Comparison of ENCODE assay signal across 28 cellular contexts in genomic region chr6:11890849-11891248, GRCh38.
DNase-seq lines count a peak whose midpoint lies in the region; ATAC-seq, FAIRE-seq and TF ChIP-seq lines count a peak whose summit lies in the region.
"Had no signal": no experiment of that assay in that cellular context is flagged by ENCODE, and none has a peak within 500 bp of the region (broad histone marks: within the 10 kb centered on the region; RNA-seq: fewer than 3 reads in every experiment).

No MANE protein-coding gene starts in this region.

- TF ChIP-seq RAD21 in IMR-90 (IDR thresholded peaks at IDR 0.05; ENCODE audit: low read length) (no peak), K562 (CRISPR knock-in tag; conservative IDR thresholded peaks at IDR 0.05 in 1 of 2, IDR thresholded peaks at IDR 0.05 in 1 of 2) (no peak)

- H3K9me3 ChIP-seq in IMR-90 (ENCODE audit: control insufficient read depth, insufficient read depth, low read length): no peaks in the 10 kb centered on the region
- no peaks in the 10 kb centered on the region; the same call in 1 of the 2 replicates for H3K9me3 ChIP-seq in K562 (replicated peaks; ENCODE audit: control insufficient read depth, insufficient read depth, low read depth, low read length)
- no peaks in the 10 kb centered on the region for H3K9me3 ChIP-seq in ascending aorta
- H3K9me3 ChIP-seq: BLaER1, SJSA1 had no signal

- no peak overlapping the region for H4K8ac ChIP-seq in IMR-90 (ENCODE audit: low read depth in 2 of 2, low read length in 2 of 2)

- H3K27me3 Mint-ChIP-seq in type B pancreatic cell: no peaks in the 10 kb centered on the region

- no peak overlapping the region for H3K23ac ChIP-seq in IMR-90 (ENCODE audit: low read depth, low read length)

- CTCF ChIA-PET in IMR-90 (lab: Yijun Ruan, JAX): interaction anchor here (0.6 kb wide), 1 partner anchor 296 kb away, joined by 3 read pairs; no protein-coding TSS in a partner anchor
- CTCF ChIA-PET in K562 (lab: Yijun Ruan, JAX; ENCODE audit: low intra/inter-chr PET ratio): no interaction called here

- H4K20me1 ChIP-seq in IMR-90 (ENCODE audit: insufficient read depth, low read length) (no peaks in the 10 kb centered on the region), K562 (replicated peaks; ENCODE audit: control insufficient read depth, insufficient read depth, low read length) (no peaks in the 10 kb centered on the region)
- H4K20me1 ChIP-seq: BLaER1 had no signal

- H3K56ac ChIP-seq in IMR-90 (ENCODE audit: extremely low read depth, insufficient read depth, low read length): no peak overlapping the region

- no peak overlapping the region for H4K5ac ChIP-seq in IMR-90 (ENCODE audit: low read depth, low read length)

- in situ Hi-C loops in IMR-90 (cut with MboI; ENCODE audit: low sequenced_read_pairs) (no loop called here), K562 (cut with MboI) (no loop called here)

- no peak overlapping the region for H3K4me3 Mint-ChIP-seq in type B pancreatic cell
- H3K4me3 Mint-ChIP-seq: CD4-positive, CD25-positive, alpha-beta regulatory T cell had no signal

- H2BK120ac ChIP-seq in IMR-90 (ENCODE audit: low read depth, low read length): no peak overlapping the region

- dilution Hi-C loops in IMR-90 (cut with HindIII; ENCODE audit: low sequenced_read_pairs, unreplicated experiment): no loop called here

- H3K4me1 Mint-ChIP-seq in type B pancreatic cell (ENCODE audit: unreplicated experiment): no peaks in the 10 kb centered on the region
- H3K4me1 Mint-ChIP-seq: CD4-positive, CD25-positive, alpha-beta regulatory T cell had no signal

- H3K4me3 ChIP-seq in IMR-90 (ENCODE audit: insufficient read depth, low read depth, low read length): no peak overlapping the region
- H3K4me3 ChIP-seq in K562: no peak overlapping the region
- no peak overlapping the region for H3K4me3 ChIP-seq in ascending aorta
- H3K4me3 ChIP-seq: BLaER1, SJSA1 had no signal

- H3K27ac ChIP-seq in IMR-90 (ENCODE audit: insufficient read depth, low read length) (no peak overlapping the region), K562 (ENCODE audit: extremely low read depth, low read depth, low read length) (no peak overlapping the region), ascending aorta (no peak overlapping the region)
- H3K27ac ChIP-seq: BLaER1, HL-60, SJSA1 had no signal

- H3K4me2 ChIP-seq in IMR-90 (ENCODE audit: low read depth, low read length) (no peak overlapping the region), K562 (ENCODE audit: insufficient read depth, low read length) (no peak overlapping the region)
- H3K4me2 ChIP-seq: BLaER1 had no signal

- WGBS in IMR-90 (ENCODE audit: extremely low coverage in 2 of 2, insufficient read length in 1 of 2), 2 experiments: no CpG with 5 or more reads among the region's 1 CpG
- WGBS in K562 (ENCODE audit: insufficient coverage, low coverage, missing lambda C conversion rate): 68% methylated on average over 1 of the region's 1 CpG

- H2BK20ac ChIP-seq in IMR-90 (ENCODE audit: low read depth, low read length): no peak overlapping the region

- no peak overlapping the region for H3K18ac ChIP-seq in IMR-90 (ENCODE audit: low read depth, low read length)

- no peaks in the 10 kb centered on the region for H3K36me3 Mint-ChIP-seq in type B pancreatic cell
- H3K36me3 Mint-ChIP-seq: CD4-positive, CD25-positive, alpha-beta regulatory T cell had no signal

- TF ChIP-seq CTCF in IMR-90 (conservative IDR thresholded peaks at IDR 0.05; ENCODE audit: low read depth, low read length) (no peak), K562 (IDR thresholded peaks at IDR 0.05 in 2 of 3, conservative IDR thresholded peaks at IDR 0.05 in 1 of 3; ENCODE audit: insufficient read depth in 2 of 3, low read depth in 1 of 3, low read length in 3 of 3) (no peak), type B pancreatic cell (conservative IDR thresholded peaks at IDR 0.05) (no peak), ascending aorta (IDR thresholded peaks at IDR 0.05) (no peak)

- no peaks in the 10 kb centered on the region for H3K9me1 ChIP-seq in IMR-90 (ENCODE audit: insufficient read depth, low read length)
- H3K9me1 ChIP-seq in K562 (ENCODE audit: control insufficient read depth, insufficient read depth, low read length): no peaks in the 10 kb centered on the region

- H2BK5ac ChIP-seq in IMR-90 (ENCODE audit: low read depth, low read length, poor library complexity, severe bottlenecking): no peak overlapping the region

- no peak for TF ChIP-seq POLR2A in IMR-90 (IDR thresholded peaks at IDR 0.05; ENCODE audit: low read depth, low read length)
- TF ChIP-seq POLR2A in K562 (conservative IDR thresholded peaks at IDR 0.05): no peak

- no peak overlapping the region for H2BK15ac ChIP-seq in IMR-90 (ENCODE audit: low read depth, low read length)

- intact Hi-C loops in IMR-90 (cut with micrococcal nuclease) (no loop called here), K562 (cut with micrococcal nuclease) (no loop called here), ascending aorta (cut with DNase I) (no loop called here)

- H3K9ac ChIP-seq in IMR-90 (ENCODE audit: low read depth, low read length) (no peak overlapping the region), K562 (ENCODE audit: insufficient read depth in 1 of 2, low read depth in 2 of 2, low read length in 2 of 2) (no peak overlapping the region)
- H3K9ac ChIP-seq: BLaER1 had no signal

- FAIRE-seq in K562 (lab: Jason Lieb, UNC): no peak
- FAIRE-seq: A204.1, GM12891, H1 had no signal

- no peak overlapping the region for H3K14ac ChIP-seq in IMR-90 (replicated peaks; ENCODE audit: low read depth, low read length)

- H3K27me3 ChIP-seq in IMR-90 (ENCODE audit: control insufficient read depth, insufficient read depth, low read length) (no peaks in the 10 kb centered on the region), K562 (ENCODE audit: control insufficient read depth in 2 of 2, insufficient read depth in 2 of 2, low read length in 2 of 2) (no peaks in the 10 kb centered on the region), ascending aorta (no peaks in the 10 kb centered on the region)
- H3K27me3 ChIP-seq: BLaER1, SJSA1 had no signal

- H3K9me3 Mint-ChIP-seq in type B pancreatic cell: no peaks in the 10 kb centered on the region

- peak; percentile 70 for ATAC-seq in IMR-90 (ENCODE audit: low read depth)
- ATAC-seq in K562: 0 out of 3 replicates have a peak, but pooled peaks have one; percentile 22
- ATAC-seq: HCT116, Right ventricle myocardium inferior had no signal

- H2AFZ ChIP-seq in IMR-90 (replicated peaks; ENCODE audit: low read length, poor library complexity): no peak overlapping the region
- peak overlapping the region; percentile 41; the same call in 1 of the 2 replicates for H2AFZ ChIP-seq in K562 (ENCODE audit: low read depth, low read length)

- H3K79me2 ChIP-seq in K562 (ENCODE audit: control insufficient read depth, insufficient read depth, low read length): no peaks in the 10 kb centered on the region

- H3K27ac Mint-ChIP-seq in type B pancreatic cell: no peak overlapping the region
- H3K27ac Mint-ChIP-seq: CD4-positive, CD25-positive, alpha-beta regulatory T cell had no signal

- H2AK5ac ChIP-seq in IMR-90 (ENCODE audit: low read depth, low read length): no peak overlapping the region

- no peak overlapping the region for H4K91ac ChIP-seq in IMR-90 (ENCODE audit: insufficient read depth, low read depth, low read length)

- BruUV-seq in IMR-90 (replicated peaks; lab: Mats Ljungman, UMichigan) (no TSS peak), K562 (replicated peaks; lab: Mats Ljungman, UMichigan) (no TSS peak)

- H3K4ac ChIP-seq in IMR-90 (ENCODE audit: low read depth, low read length): no peak overlapping the region

- no peak overlapping the region for H2AK9ac ChIP-seq in IMR-90 (replicated peaks; ENCODE audit: low read depth, low read length, poor library complexity)

- TF ChIP-seq EP300 in K562 (IDR thresholded peaks at IDR 0.05; ENCODE audit: low read length): no peak

- POLR2A ChIA-PET in IMR-90 (lab: Charles Lee; ENCODE audit: unreplicated experiment) (no interaction called here), K562 (lab: Yijun Ruan, JAX) (interaction anchor here (1.5 kb wide), 1 partner anchor 12 kb away, joined by 3 read pairs; no protein-coding TSS in a partner anchor)

- H3K79me1 ChIP-seq in IMR-90 (ENCODE audit: low read depth in 1 of 2, low read length in 2 of 2): no peaks in the 10 kb centered on the region

- H3K4me1 ChIP-seq in IMR-90 (ENCODE audit: control insufficient read depth, insufficient read depth, low read length): no peaks in the 10 kb centered on the region
- H3K4me1 ChIP-seq in K562 (replicated peaks in 1 of 2; ENCODE audit: control insufficient read depth in 2 of 2, insufficient read depth in 2 of 2, low read length in 2 of 2): no peaks in the 10 kb centered on the region; a peak in 2 of 5 replicates
- no peaks in the 10 kb centered on the region for H3K4me1 ChIP-seq in ascending aorta
- H3K4me1 ChIP-seq: BLaER1, SJSA1 had no signal

- H3K36me3 ChIP-seq in IMR-90 (ENCODE audit: control insufficient read depth, insufficient read depth, low read length) (no peaks in the 10 kb centered on the region), K562 (ENCODE audit: control insufficient read depth, insufficient read depth, low read length) (no peaks in the 10 kb centered on the region), ascending aorta (no peaks in the 10 kb centered on the region)
- H3K36me3 ChIP-seq: BLaER1, SJSA1 had no signal

- DNase-seq in EH (ENCODE audit: low read depth) (peak; percentile 4), IMR-90 (peak; percentile 58), K562 (ENCODE audit: extremely low read depth in 1 of 4, low spot score in 3 of 4) (no peak), fibroblast of peridontal ligament (ENCODE audit: extremely low read depth) (peak; percentile 65), type B pancreatic cell (ENCODE audit: extremely low spot score, unreplicated experiment) (no peak), DMS114 treated with DMSO at 0.1 percent for 48 hours (lab: John Stamatoyannopoulos, UW; ENCODE audit: unreplicated experiment) (no peak), ascending aorta (ENCODE audit: low spot score in 2 of 2) (no peak)
- no peak for DNase-seq in central memory CD4-positive, alpha-beta T cell
- DNase-seq: CD4-positive, CD25-positive, alpha-beta regulatory T cell; EL; GF-D8; Karpas-422; MV-4-11; NCI-H1105 treated with DMSO at 0.1 percent for 48 hours; NCI-H146; NCI-H1930; NCI-H2107; NCI-H446; NCI-H524 treated with DMSO at 0.1 percent for 48 hours; NCI-H774 had no signal

TF ChIP-seq in IMR-90, 13 proteins besides CTCF, POLR2A, EP300 and RAD21:
- no peak for TF ChIP-seq RFX5 (IDR thresholded peaks at IDR 0.05; ENCODE audit: low read depth, low read length)
- peak; percentile 28; the same call in 1 of the 2 replicates for TF ChIP-seq CEBPB (IDR thresholded peaks at IDR 0.05; ENCODE audit: low read depth, low read length)

TF ChIP-seq in K562, 482 proteins besides CTCF, POLR2A, EP300 and RAD21 (continues in another document):
- TF ChIP-seq RBM17 (IDR thresholded peaks at IDR 0.05; ENCODE audit: borderline replicate concordance, low read depth, low read length) (no peak), ZNF830 (CRISPR knock-in tag; IDR thresholded peaks at IDR 0.05) (no peak)

Comparison
In these comparisons a context has a peak if more than half of its experiments do, and no peak if none do; other contexts are left out.
1. DNase-seq: peak in EH (single experiment), IMR-90 (single experiment) and fibroblast of peridontal ligament (single experiment); none in K562 (0 of 4), type B pancreatic cell (single experiment), central memory CD4-positive, alpha-beta T cell (single experiment), DMS114 treated with DMSO at 0.1 percent for 48 hours (single experiment) and ascending aorta (0 of 2).